14 cellular contexts compared by ENCODE assay signal in the genomic region with DNA sequence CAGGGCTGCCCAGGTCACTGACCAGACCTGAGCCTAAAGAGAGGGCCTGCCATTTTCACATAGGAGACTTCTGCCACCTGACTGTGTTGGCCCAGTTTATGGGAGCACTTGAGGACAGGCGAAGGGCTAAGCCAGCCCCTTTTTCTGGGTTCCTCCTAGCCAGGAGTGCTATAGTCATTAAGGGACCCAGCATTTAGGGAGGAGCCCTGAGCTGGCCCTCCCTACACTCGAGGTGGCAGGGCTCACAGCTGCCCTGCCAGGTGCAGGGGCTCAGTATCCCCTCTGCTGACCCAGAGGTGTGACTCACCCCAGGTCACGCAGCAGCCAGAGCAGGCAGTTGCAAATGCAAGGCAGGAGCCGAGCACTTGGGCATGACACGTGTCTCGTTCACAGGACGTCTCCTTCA.
DNase-seq lines count a peak whose midpoint lies in the region; ATAC-seq, FAIRE-seq and TF ChIP-seq lines count a peak whose summit lies in the region.
"Had no signal": no experiment of that assay in that cellular context is flagged by ENCODE, and none has a peak within 500 bp of the region (broad histone marks: within the 10 kb centered on the region; RNA-seq: fewer than 3 reads in every experiment).

No MANE protein-coding gene starts in this region.

- H3K36me3 ChIP-seq in astrocyte (ENCODE audit: insufficient read depth, low read length) (no peaks in the 10 kb centered on the region), keratinocyte (ENCODE audit: control insufficient read depth in 2 of 2, extremely low read depth in 1 of 2, insufficient read depth in 2 of 2, low read length in 2 of 2) (peaks cover under 1 to 3% of the 10 kb centered on the region in 2 experiments)

- H3K27me3 ChIP-seq in astrocyte (ENCODE audit: insufficient read depth, low read length) (no peaks in the 10 kb centered on the region), keratinocyte (ENCODE audit: control insufficient read depth, extremely low read depth, insufficient read depth, low read length) (no peaks in the 10 kb centered on the region)

- peak; percentile 47 for DNase-seq in DMS53 treated with DMSO at 0.1 percent for 48 hours (lab: John Stamatoyannopoulos, UW; ENCODE audit: unreplicated experiment)
- no peak for DNase-seq in astrocyte (ENCODE audit: low read depth)
- DNase-seq in keratinocyte (ENCODE audit: low read depth, low spot score): peak; percentile 41
- no peak for DNase-seq in retinal pigment epithelial cell (ENCODE audit: low read depth)
- no peak for DNase-seq in ureter (ENCODE audit: low spot score)
- no peak for DNase-seq in activated CD4-positive, alpha-beta memory T cell treated with anti-CD3 and anti-CD28 coated beads for 36 hours
- no peak for DNase-seq in KBM-7
- DNase-seq: CD4-positive, CD25-positive, alpha-beta regulatory T cell; left cardiac atrium; NCI-H774; spleen; T-helper 1 cell had no signal

- H3K9me3 ChIP-seq in astrocyte (ENCODE audit: insufficient read depth, low read depth, low read length) (no peaks in the 10 kb centered on the region), keratinocyte (ENCODE audit: control insufficient read depth, low read depth, low read length) (no peaks in the 10 kb centered on the region)

- H3K4me3 Mint-ChIP-seq in astrocyte (ENCODE audit: unreplicated experiment): peak overlapping the region; percentile 92
- no peak overlapping the region for H3K4me3 Mint-ChIP-seq in activated CD4-positive, alpha-beta memory T cell treated with anti-CD3 and anti-CD28 coated beads for 36 hours

- H3K36me3 Mint-ChIP-seq in astrocyte (ENCODE audit: low read depth, unreplicated experiment): peaks cover 1% of the 10 kb centered on the region
- peaks cover 7% of the 10 kb centered on the region for H3K36me3 Mint-ChIP-seq in activated CD4-positive, alpha-beta memory T cell treated with anti-CD3 and anti-CD28 coated beads for 36 hours
- H3K36me3 Mint-ChIP-seq: CD4-positive, CD25-positive, alpha-beta regulatory T cell had no signal

- intact Hi-C loops in activated CD4-positive, alpha-beta memory T cell treated with anti-CD3 and anti-CD28 coated beads for 36 hours (cut with micrococcal nuclease): no loop called here

- H3K27ac ChIP-seq in astrocyte (ENCODE audit: low read depth, low read length) (no peak overlapping the region), keratinocyte (ENCODE audit: control insufficient read depth, insufficient read depth, low read length) (peak overlapping the region; percentile 33)
- H3K27ac ChIP-seq: spleen had no signal

- H3K27me3 Mint-ChIP-seq in astrocyte (ENCODE audit: low read depth, unreplicated experiment): no peaks in the 10 kb centered on the region
- no peaks in the 10 kb centered on the region for H3K27me3 Mint-ChIP-seq in activated CD4-positive, alpha-beta memory T cell treated with anti-CD3 and anti-CD28 coated beads for 36 hours

- no peak overlapping the region for H3K9ac ChIP-seq in astrocyte (ENCODE audit: low read length)
- H3K9ac ChIP-seq in keratinocyte (ENCODE audit: control insufficient read depth, extremely low read depth, insufficient read depth, low read length): peak overlapping the region; percentile 71

- H3K4me1 ChIP-seq in astrocyte (ENCODE audit: insufficient read depth, low read length) (peaks cover 4% of the 10 kb centered on the region), keratinocyte (ENCODE audit: control insufficient read depth, extremely low read depth, insufficient read depth, low read length) (peaks cover 49% of the 10 kb centered on the region)

- in situ Hi-C loops in KBM-7 (cut with MboI; ENCODE audit: low pct_unique_long_range_greater_than_20kb, low sequenced_read_pairs): no loop called here

- H3K79me2 ChIP-seq in astrocyte (ENCODE audit: insufficient read depth, low read length) (no peaks in the 10 kb centered on the region), keratinocyte (ENCODE audit: control insufficient read depth, insufficient read depth, low read length) (no peaks in the 10 kb centered on the region)

- H2AFZ ChIP-seq in astrocyte (ENCODE audit: low read depth, low read length) (no peak overlapping the region), keratinocyte (ENCODE audit: control insufficient read depth, low read length) (no peak overlapping the region)

- H3K9me1 ChIP-seq in keratinocyte (ENCODE audit: control insufficient read depth, extremely low read depth, insufficient read depth, low read length): peaks cover 4% of the 10 kb centered on the region

- H3K4me3 ChIP-seq in astrocyte (ENCODE audit: insufficient read depth, low read depth, low read length): no peak overlapping the region
- no peak overlapping the region for H3K4me3 ChIP-seq in keratinocyte (ENCODE audit: control insufficient read depth in 2 of 3, extremely low read depth in 1 of 3, insufficient read depth in 2 of 3, low read depth in 1 of 3, low read length in 3 of 3)
- peak overlapping the region; percentile 76 for H3K4me3 ChIP-seq in retinal pigment epithelial cell (ENCODE audit: low read length)
- H3K4me3 ChIP-seq: spleen had no signal

- H4K20me1 ChIP-seq in astrocyte (ENCODE audit: insufficient read depth, low read length) (no peaks in the 10 kb centered on the region), keratinocyte (ENCODE audit: control insufficient read depth, extremely low read depth, insufficient read depth, low read length) (no peaks in the 10 kb centered on the region)

- H3K9me3 Mint-ChIP-seq in astrocyte (ENCODE audit: unreplicated experiment): no peaks in the 10 kb centered on the region
- H3K9me3 Mint-ChIP-seq in activated CD4-positive, alpha-beta memory T cell treated with anti-CD3 and anti-CD28 coated beads for 36 hours: peaks cover 6% of the 10 kb centered on the region

- CTCF ChIA-PET in activated CD4-positive, alpha-beta memory T cell treated with anti-CD3 and anti-CD28 coated beads for 36 hours (lab: Charles Lee): interaction anchor here (2.3 to 3.8 kb wide), 2 partner anchors 52 to 56 kb away, joined by 8 to 13 read pairs; no protein-coding TSS in a partner anchor

- H3K4me1 Mint-ChIP-seq in astrocyte (ENCODE audit: low read depth, unreplicated experiment): peaks cover 30% of the 10 kb centered on the region
- peaks cover 10% of the 10 kb centered on the region for H3K4me1 Mint-ChIP-seq in activated CD4-positive, alpha-beta memory T cell treated with anti-CD3 and anti-CD28 coated beads for 36 hours (ENCODE audit: low read depth)

- no peak for ATAC-seq in HG03378 (IDR thresholded peaks at IDR 0.05; ENCODE audit: unreplicated experiment)

- FAIRE-seq in astrocyte (lab: Jason Lieb, UNC) (no peak), keratinocyte (lab: Jason Lieb, UNC) (peak; percentile 75)
- FAIRE-seq: GM19239 had no signal

- TF ChIP-seq CTCF in astrocyte (IDR thresholded peaks at IDR 0.05; ENCODE audit: insufficient read depth, low read depth, low read length) (no peak), keratinocyte (optimal IDR thresholded peaks at IDR 0.05 in 1 of 3, IDR thresholded peaks at IDR 0.05 in 1 of 3, conservative IDR thresholded peaks at IDR 0.05 in 1 of 3; ENCODE audit: extremely low read depth in 1 of 3, insufficient read depth in 2 of 3, low read length in 3 of 3) (no peak), retinal pigment epithelial cell (conservative IDR thresholded peaks at IDR 0.05; ENCODE audit: low read depth, low read length) (no peak)

- POLR2A ChIA-PET in activated CD4-positive, alpha-beta memory T cell treated with anti-CD3 and anti-CD28 coated beads for 36 hours (lab: Charles Lee): interaction anchor here (1.3 kb wide), 1 partner anchor 52 kb away, joined by 3 read pairs; no protein-coding TSS in a partner anchor

- dilution Hi-C loops in keratinocyte (cut with MboI; ENCODE audit: extremely low pct_ligation_motif_present, low sequenced_read_pairs): no loop called here

- H3K4me2 ChIP-seq in astrocyte (ENCODE audit: low read length): no peak overlapping the region
- peak overlapping the region; percentile 90 for H3K4me2 ChIP-seq in keratinocyte (ENCODE audit: control insufficient read depth, extremely low read depth, insufficient read depth, low read depth, low read length)

- no peak overlapping the region for H3K27ac Mint-ChIP-seq in astrocyte (ENCODE audit: unreplicated experiment)
- no peak overlapping the region for H3K27ac Mint-ChIP-seq in activated CD4-positive, alpha-beta memory T cell treated with anti-CD3 and anti-CD28 coated beads for 36 hours

Comparison
In these comparisons a context has a peak if more than half of its experiments do, and no peak if none do; other contexts are left out.
1. DNase-seq: peak in DMS53 treated with DMSO at 0.1 percent for 48 hours (single experiment) and keratinocyte (single experiment); none in astrocyte (single experiment), retinal pigment epithelial cell (single experiment), ureter (single experiment), activated CD4-positive, alpha-beta memory T cell treated with anti-CD3 and anti-CD28 coated beads for 36 hours (single experiment) and KBM-7 (single experiment).